Comparison of ENCODE assay signal across 13 cellular contexts in genomic region chr12:26150737-26151450, GRCh38. TPM values are rescaled to one million over a fixed set of nuclear protein-coding genes. Genes with fewer than 3 reads are reported as not detected.
A peak's percentile ranks its signal among the peaks of the same experiment; 100 is the strongest.
DNase-seq lines count a peak whose midpoint lies in the region; ATAC-seq and TF ChIP-seq lines count a peak whose summit lies in the region.
"Had no signal": no experiment of that assay in that cellular context is flagged by ENCODE, and none has a peak within 500 bp of the region (broad histone marks: within the 10 kb centered on the region; RNA-seq: fewer than 3 reads in every experiment).

No MANE protein-coding gene starts in this region.

- H3K4me2 ChIP-seq in PC-3 (ENCODE audit: low read length) (no peak overlapping the region), MM.1S (ENCODE audit: low read depth, low read length) (no peak overlapping the region)

- H3K36me3 ChIP-seq in PC-3 (ENCODE audit: low read depth, low read length) (no peaks in the 10 kb centered on the region), MM.1S (replicated peaks; ENCODE audit: insufficient read depth, low read length) (no peaks in the 10 kb centered on the region)
- H3K36me3 ChIP-seq: BLaER1 treated with 17β-estradiol and CSF1 and Interleukin-3, amounts not matched to agents 10 nM and 100 nM; tibial nerve had no signal

- H3K9me2 ChIP-seq in PC-3 (replicated peaks; ENCODE audit: low read length) (no peaks in the 10 kb centered on the region), MM.1S (replicated peaks; ENCODE audit: insufficient read depth, low read length) (no peaks in the 10 kb centered on the region)

- intact Hi-C loops in PC-3 (cut with micrococcal nuclease), result no loop called here

- CTCF ChIA-PET in PC-3 (lab: Charles Lee), result no interaction called here

- H3K9ac ChIP-seq in PC-3 (ENCODE audit: low read length) (no peak overlapping the region), MM.1S (ENCODE audit: low read length) (no peak overlapping the region)
- H3K9ac ChIP-seq: BLaER1 treated with 17β-estradiol and CSF1 and Interleukin-3, amounts not matched to agents 10 nM and 100 nM had no signal

- no peak for ATAC-seq in PC-3
- ATAC-seq in HG03280 (IDR thresholded peaks at IDR 0.05; ENCODE audit: unreplicated experiment), result no peak

- H3K27ac ChIP-seq in PC-3 (ENCODE audit: low read length) (no peak overlapping the region), MM.1S (ENCODE audit: low read length) (no peak overlapping the region)
- H3K27ac ChIP-seq: BLaER1 treated with 17β-estradiol and CSF1 and Interleukin-3, amounts not matched to agents 10 nM and 100 nM had no signal

- H3K4me1 ChIP-seq in PC-3 (ENCODE audit: insufficient read depth, low read length) (peaks cover 37% of the 10 kb centered on the region), MM.1S (ENCODE audit: low read length) (peaks cover 34% of the 10 kb centered on the region)

- no TSS peak for BruUV-seq in PC-3 (replicated peaks; lab: Mats Ljungman, UMichigan)

- H3K9me3 ChIP-seq in PC-3 (ENCODE audit: low read length) (no peaks in the 10 kb centered on the region), MM.1S (replicated peaks; ENCODE audit: insufficient read depth, low read length) (no peaks in the 10 kb centered on the region)
- H3K9me3 ChIP-seq: BLaER1 treated with 17β-estradiol and CSF1 and Interleukin-3, amounts not matched to agents 10 nM and 100 nM; tibial nerve had no signal

- H3K4me3 ChIP-seq in AG09309 (ENCODE audit: control insufficient read depth, low read depth, low read length) (no peak overlapping the region), PC-3 (ENCODE audit: low read length) (no peak overlapping the region), epithelial cell of esophagus (ENCODE audit: low read length) (no peak overlapping the region), MM.1S (ENCODE audit: low read length) (no peak overlapping the region)
- H3K4me3 ChIP-seq: BLaER1 treated with 17β-estradiol and CSF1 and Interleukin-3, amounts not matched to agents 10 nM and 100 nM; tibial nerve had no signal

- POLR2A ChIA-PET in PC-3 (lab: Charles Lee; ENCODE audit: unreplicated experiment), result no interaction called here

- no peaks in the 10 kb centered on the region for H3K27me3 ChIP-seq in PC-3 (ENCODE audit: low read length)
- no peaks in the 10 kb centered on the region for H3K27me3 ChIP-seq in MM.1S (replicated peaks; ENCODE audit: insufficient read depth, low read length)
- H3K27me3 ChIP-seq: BLaER1 treated with 17β-estradiol and CSF1 and Interleukin-3, amounts not matched to agents 10 nM and 100 nM; tibial nerve had no signal

- H3K79me2 ChIP-seq in PC-3 (ENCODE audit: low read length) (no peaks in the 10 kb centered on the region), MM.1S (ENCODE audit: low read length) (no peaks in the 10 kb centered on the region)

- DNase-seq in AG09309 (ENCODE audit: low read depth), result peak; percentile 46
- no peak for DNase-seq in PC-3
- peak; percentile 32 for DNase-seq in epithelial cell of esophagus (ENCODE audit: low read depth)
- DNase-seq in midbrain (lab: John Stamatoyannopoulos, UW), result peak; percentile 22
- DNase-seq in NCI-H2029 treated with DMSO at 0.1 percent for 48 hours (lab: John Stamatoyannopoulos, UW), result no peak
- DNase-seq in MM.1S, result no peak
- no peak for DNase-seq in activated CD8-positive, alpha-beta memory T cell treated with anti-CD3 and anti-CD28 coated beads for 24 hours
- DNase-seq: activated CD4-positive, alpha-beta T cell treated with anti-CD3 and anti-CD28 coated beads, Interleukin-2, amount 10 ng/mL, durations not matched to agents 24 days and 14 days; activated gamma-delta T cell; GF-D8 had no signal

- H2AFZ ChIP-seq in PC-3 (ENCODE audit: low read length) (peak overlapping the region; percentile 2; the same call in 1 of the 2 replicates), MM.1S (ENCODE audit: low read length) (no peak overlapping the region)

- TF ChIP-seq CTCF in AG09309 (IDR thresholded peaks at IDR 0.05; ENCODE audit: control insufficient read depth, insufficient read depth, low read depth, low read length, missing control alignments), result no peak
- TF ChIP-seq CTCF in PC-3 (conservative IDR thresholded peaks at IDR 0.05; ENCODE audit: low read depth, low read length), result no peak
- no peak for TF ChIP-seq CTCF in epithelial cell of esophagus (IDR thresholded peaks at IDR 0.05; ENCODE audit: insufficient read depth, low read depth, low read length, missing control alignments)
- TF ChIP-seq CTCF in MM.1S (IDR thresholded peaks at IDR 0.05; ENCODE audit: low read length), result no peak

- no peaks in the 10 kb centered on the region for H3F3A ChIP-seq in PC-3 (ENCODE audit: low read length, unreplicated experiment)
- H3F3A ChIP-seq in MM.1S (ENCODE audit: insufficient read depth, low read length), result peaks cover 13% of the 10 kb centered on the region

- no peaks in the 10 kb centered on the region for H4K20me1 ChIP-seq in PC-3 (ENCODE audit: low read length)
- no peaks in the 10 kb centered on the region for H4K20me1 ChIP-seq in MM.1S (ENCODE audit: insufficient read depth, low read length)
- H4K20me1 ChIP-seq: BLaER1 treated with 17β-estradiol and CSF1 and Interleukin-3, amounts not matched to agents 10 nM and 100 nM had no signal

RNA-seq across cellular contexts. Expression of gene BHLHE41, which starts 26.1 kb away (rescaled TPM):
- 77.6 and 81.0 TPM in 2 replicates for total RNA-seq in PC-3 (2014; rRNA removed)
- total RNA-seq: activated CD4-positive, alpha-beta T cell treated with anti-CD3 and anti-CD28 coated beads, Interleukin-2, amount 10 ng/mL, durations not matched to agents 24 days and 14 days had no signal

RNA-seq across cellular contexts. Expression of gene SSPN, which starts 44.5 kb away (rescaled TPM):
- 11.2 and 11.9 TPM in 2 replicates for total RNA-seq in PC-3 (2014; rRNA removed)
- total RNA-seq: activated CD4-positive, alpha-beta T cell treated with anti-CD3 and anti-CD28 coated beads, Interleukin-2, amount 10 ng/mL, durations not matched to agents 24 days and 14 days had no signal

Comparison
In these comparisons a context has a peak if more than half of its experiments do, and no peak if none do; other contexts are left out.
1. DNase-seq: peak in AG09309 (single experiment), epithelial cell of esophagus (single experiment) and midbrain (single experiment); none in PC-3 (single experiment), NCI-H2029 treated with DMSO at 0.1 percent for 48 hours (single experiment), MM.1S (single experiment) and activated CD8-positive, alpha-beta memory T cell treated with anti-CD3 and anti-CD28 coated beads for 24 hours (single experiment).